Comparison of ENCODE assay signal across 36 cellular contexts in genomic region chr3:132469326-132469725, GRCh38.
"Had no signal": no experiment of that assay in that cellular context is flagged by ENCODE, and none has a peak within 500 bp of the region (broad histone marks: within the 10 kb centered on the region; RNA-seq: fewer than 3 reads in every experiment).

No MANE protein-coding gene starts in this region.

- H3K27ac Mint-ChIP-seq: activated CD4-positive, alpha-beta T cell treated with anti-CD3 and anti-CD28 coated beads, Interleukin-2, amount 10 ng/mL, durations not matched to agents 24 days and 14 days; activated CD8-positive, alpha-beta T cell treated with anti-CD3 and anti-CD28 coated beads, Interleukin-2, amount 10 ng/mL, durations not matched to agents 7 days and 5 days; activated naive CD4-positive, alpha-beta T cell treated with anti-CD3 and anti-CD28 coated beads, Interleukin-2, amount 50 U/mL, for 24 hours; activated naive CD8-positive, alpha-beta T cell treated with anti-CD3 and anti-CD28 coated beads, Interleukin-2, amount 10 ng/mL, durations not matched to agents 7 days and 5 days; activated T-helper 17 cell treated with anti-CD3 and anti-CD28 coated beads, Interleukin-2, amount 50 U/mL, for 72 hours; T-cell had no signal

- DNase-seq: activated CD4-positive, alpha-beta T cell treated with anti-CD3 and anti-CD28 coated beads, Interleukin-2, amount 10 ng/mL, durations not matched to agents 24 days and 14 days; activated CD4-positive, alpha-beta T cell treated with anti-CD3 and anti-CD28 coated beads, Interleukin-2, amount 50 U/mL, for 4 hours; activated CD8-positive, alpha-beta memory T cell treated with anti-CD3 and anti-CD28 coated beads, Interleukin-2, amount 50 U/mL, for 48 hours; activated CD8-positive, alpha-beta T cell treated with anti-CD3 and anti-CD28 coated beads, Interleukin-2, amount 10 ng/mL, durations not matched to agents 7 days and 5 days; activated effector memory CD4-positive, alpha-beta T cell treated with anti-CD3 and anti-CD28 coated beads, Interleukin-2, amount 50 U/mL, for 16 hours; activated naive CD4-positive, alpha-beta T cell; activated naive CD8-positive, alpha-beta T cell treated with anti-CD3 and anti-CD28 coated beads, Interleukin-2, amount 10 ng/mL, durations not matched to agents 7 days and 5 days; activated T-cell treated with anti-CD3 and anti-CD28 coated beads, Interleukin-2, amount 50 U/mL, for 48 hours; amygdala; Kasumi-1; KG1; MG63; NCI-H1048; NCI-H1105 treated with DMSO at 0.1 percent for 48 hours; NCI-H1436; NCI-H1694; NCI-H1930; NCI-H2081 treated with DMSO at 0.1 percent for 48 hours; NCI-H226; NCI-H446 treated with DMSO at 0.1 percent for 48 hours; NCI-H524; NCI-H69; NK-92 treated with Interleukin-12 subunit alpha and Interleukin-12 subunit beta, amount 100 ng/mL, for 24 hours; PC-3; Peyer's patch; RPMI8226; SHP77 treated with DMSO at 0.1 percent for 48 hours; T-cell; T-helper 2 cell; T-helper 9 cell had no signal

- H3K27me3 Mint-ChIP-seq: activated CD4-positive, alpha-beta T cell treated with anti-CD3 and anti-CD28 coated beads, Interleukin-2, amount 10 ng/mL, durations not matched to agents 24 days and 14 days; activated naive CD4-positive, alpha-beta T cell treated with anti-CD3 and anti-CD28 coated beads, Interleukin-2, amount 50 U/mL, for 24 hours; activated naive CD8-positive, alpha-beta T cell treated with anti-CD3 and anti-CD28 coated beads, Interleukin-2, amount 10 ng/mL, durations not matched to agents 7 days and 5 days; activated T-helper 17 cell treated with anti-CD3 and anti-CD28 coated beads, Interleukin-2, amount 50 U/mL, for 72 hours; central memory CD8-positive, alpha-beta T cell; T-cell had no signal

- ATAC-seq: activated CD8-positive, alpha-beta T cell treated with anti-CD3 and anti-CD28 coated beads, Interleukin-2, amount 10 ng/mL, durations not matched to agents 7 days and 5 days; activated T-helper 17 cell treated with anti-CD3 and anti-CD28 coated beads, Interleukin-2, amount 50 U/mL, for 72 hours; PC-3; SK-N-SH treated with all-trans-retinoic acid at 6 μM for 48 hours; T-cell had no signal

- H3K4me1 Mint-ChIP-seq: activated CD4-positive, alpha-beta T cell treated with anti-CD3 and anti-CD28 coated beads, Interleukin-2, amount 10 ng/mL, durations not matched to agents 24 days and 14 days; activated naive CD4-positive, alpha-beta T cell treated with anti-CD3 and anti-CD28 coated beads, Interleukin-2, amount 50 U/mL, for 24 hours; activated naive CD8-positive, alpha-beta T cell treated with anti-CD3 and anti-CD28 coated beads, Interleukin-2, amount 10 ng/mL, durations not matched to agents 7 days and 5 days; activated T-helper 17 cell treated with anti-CD3 and anti-CD28 coated beads, Interleukin-2, amount 50 U/mL, for 72 hours; central memory CD8-positive, alpha-beta T cell; T-cell had no signal

- H3K9me3 ChIP-seq: ascending aorta, MG63, Peyer's patch, SJSA1 had no signal

- H3K4me3 Mint-ChIP-seq: activated CD4-positive, alpha-beta T cell treated with anti-CD3 and anti-CD28 coated beads, Interleukin-2, amount 10 ng/mL, durations not matched to agents 24 days and 14 days; activated CD8-positive, alpha-beta T cell treated with anti-CD3 and anti-CD28 coated beads, Interleukin-2, amount 10 ng/mL, durations not matched to agents 7 days and 5 days; activated naive CD4-positive, alpha-beta T cell treated with anti-CD3 and anti-CD28 coated beads, Interleukin-2, amount 50 U/mL, for 24 hours; activated naive CD8-positive, alpha-beta T cell treated with anti-CD3 and anti-CD28 coated beads, Interleukin-2, amount 10 ng/mL, durations not matched to agents 7 days and 5 days; activated T-helper 17 cell treated with anti-CD3 and anti-CD28 coated beads, Interleukin-2, amount 50 U/mL, for 72 hours; central memory CD8-positive, alpha-beta T cell; T-cell had no signal

- H3K9me3 Mint-ChIP-seq: activated CD4-positive, alpha-beta T cell treated with anti-CD3 and anti-CD28 coated beads, Interleukin-2, amount 10 ng/mL, durations not matched to agents 24 days and 14 days; activated naive CD4-positive, alpha-beta T cell treated with anti-CD3 and anti-CD28 coated beads, Interleukin-2, amount 50 U/mL, for 24 hours; activated naive CD8-positive, alpha-beta T cell treated with anti-CD3 and anti-CD28 coated beads, Interleukin-2, amount 10 ng/mL, durations not matched to agents 7 days and 5 days; activated T-helper 17 cell treated with anti-CD3 and anti-CD28 coated beads, Interleukin-2, amount 50 U/mL, for 72 hours; central memory CD8-positive, alpha-beta T cell; T-cell had no signal
